In genomic region chr14:22390195-22390594, GRCh38 we compare ENCODE assay signal across 17 cellular contexts.
DNase-seq lines count a peak whose midpoint lies in the region; ATAC-seq and TF ChIP-seq lines count a peak whose summit lies in the region.
"Had no signal": no experiment of that assay in that cellular context is flagged by ENCODE, and none has a peak within 500 bp of the region (broad histone marks: within the 10 kb centered on the region; RNA-seq: fewer than 3 reads in every experiment).

No MANE protein-coding gene starts in this region.

- no peaks in the 10 kb centered on the region for H3K36me3 Mint-ChIP-seq in activated CD4-positive, alpha-beta memory T cell treated with anti-CD3 and anti-CD28 coated beads, Interleukin-2, amount 10 ng/mL, durations not matched to agents 7 days and 5 days (ENCODE audit: low read depth)
- H3K36me3 Mint-ChIP-seq in activated CD4-positive, alpha-beta memory T cell treated with anti-CD3 and anti-CD28 coated beads for 36 hours = no peaks in the 10 kb centered on the region
- no peaks in the 10 kb centered on the region for H3K36me3 Mint-ChIP-seq in stimulated activated memory B cell treated with anti-CD40 and anti-IgM and Interleukin-4, amounts not matched to agents 10 μg/mL and 1 μg/mL and 100 μg/mL, for 72 hours

- H4K20me1 ChIP-seq in OCI-LY7 (ENCODE audit: insufficient read depth, low read length) = no peaks in the 10 kb centered on the region

- no peaks in the 10 kb centered on the region for H3K9me3 ChIP-seq in OCI-LY7 (ENCODE audit: low read length)

- no peaks in the 10 kb centered on the region for H3K9me3 Mint-ChIP-seq in activated CD4-positive, alpha-beta memory T cell treated with anti-CD3 and anti-CD28 coated beads, Interleukin-2, amount 10 ng/mL, durations not matched to agents 7 days and 5 days
- no peaks in the 10 kb centered on the region for H3K9me3 Mint-ChIP-seq in activated CD4-positive, alpha-beta memory T cell treated with anti-CD3 and anti-CD28 coated beads for 36 hours
- H3K9me3 Mint-ChIP-seq in stimulated activated memory B cell treated with anti-CD40 and anti-IgM and Interleukin-4, amounts not matched to agents 10 μg/mL and 1 μg/mL and 100 μg/mL, for 72 hours = no peaks in the 10 kb centered on the region
- H3K9me3 Mint-ChIP-seq: HFFc6 had no signal

- TF ChIP-seq CTCF in OCI-LY7 (conservative IDR thresholded peaks at IDR 0.05; ENCODE audit: low read length) (no peak), epithelial cell of esophagus (IDR thresholded peaks at IDR 0.05; ENCODE audit: insufficient read depth, low read depth, low read length, missing control alignments) (no peak)

- H3K4me3 ChIP-seq in OCI-LY7 (ENCODE audit: low read depth, low read length, poor library complexity, severe bottlenecking) (no peak overlapping the region), epithelial cell of esophagus (ENCODE audit: low read length) (no peak overlapping the region)

- no peaks in the 10 kb centered on the region for H3K27me3 Mint-ChIP-seq in activated CD4-positive, alpha-beta memory T cell treated with anti-CD3 and anti-CD28 coated beads, Interleukin-2, amount 10 ng/mL, durations not matched to agents 7 days and 5 days
- no peaks in the 10 kb centered on the region for H3K27me3 Mint-ChIP-seq in activated CD4-positive, alpha-beta memory T cell treated with anti-CD3 and anti-CD28 coated beads for 36 hours
- no peaks in the 10 kb centered on the region for H3K27me3 Mint-ChIP-seq in stimulated activated memory B cell treated with anti-CD40 and anti-IgM and Interleukin-4, amounts not matched to agents 10 μg/mL and 1 μg/mL and 100 μg/mL, for 72 hours

- no peak for DNase-seq in activated CD4-positive, alpha-beta memory T cell treated with anti-CD3 and anti-CD28 coated beads, Interleukin-2, amount 10 ng/mL, durations not matched to agents 7 days and 5 days
- no peak for DNase-seq in activated CD4-positive, alpha-beta memory T cell treated with anti-CD3 and anti-CD28 coated beads for 36 hours
- no peak for DNase-seq in OCI-LY7 (ENCODE audit: low spot score)
- DNase-seq in epithelial cell of esophagus (ENCODE audit: low read depth) = peak; percentile 52
- no peak for DNase-seq in stimulated activated naive CD8-positive, alpha-beta T cell treated with anti-CD3 and anti-CD28 coated beads, Interleukin-15, Interleukin-2, amounts not matched to agents 100 U/mL and 50 U/mL, for 24 hours
- DNase-seq in stimulated activated CD4-positive, alpha-beta T cell treated with anti-CD3 and anti-CD28 coated beads, Interleukin-4, amount 100 ng/mL, for 1 hour = no peak
- DNase-seq: DMS153, HFFc6, KBM-7, NCI-H1417, NCI-H1930, NCI-H2171 treated with DMSO at 0.1 percent for 48 hours, NCI-H774 had no signal

- no TSS peak for BruUV-seq in OCI-LY7 (replicated peaks; lab: Mats Ljungman, UMichigan)

- no peaks in the 10 kb centered on the region for H3K9me2 ChIP-seq in OCI-LY7 (ENCODE audit: insufficient read depth, low read length)

- POLR2A ChIA-PET in activated CD4-positive, alpha-beta memory T cell treated with anti-CD3 and anti-CD28 coated beads, Interleukin-2, amount 10 ng/mL, durations not matched to agents 7 days and 5 days (lab: Charles Lee) = no interaction called here
- POLR2A ChIA-PET in activated CD4-positive, alpha-beta memory T cell treated with anti-CD3 and anti-CD28 coated beads for 36 hours (lab: Charles Lee) = no interaction called here
- POLR2A ChIA-PET in OCI-LY7 (lab: Charles Lee) = interaction anchor here (0.6 to 5.9 kb wide), 24 partner anchors 9 to 428 kb away, joined by 3 to 55 read pairs (median 4); no protein-coding TSS in a partner anchor

- peaks cover 89% of the 10 kb centered on the region for H3K4me1 ChIP-seq in OCI-LY7 (ENCODE audit: insufficient read depth, low read length, poor library complexity, severe bottlenecking)

- H3K4me2 ChIP-seq in OCI-LY7 (ENCODE audit: low read length) = no peak overlapping the region

- intact Hi-C loops in activated CD4-positive, alpha-beta memory T cell treated with anti-CD3 and anti-CD28 coated beads for 36 hours (cut with micrococcal nuclease) = no loop called here
- intact Hi-C loops in OCI-LY7 (cut with micrococcal nuclease; ENCODE audit: unreplicated experiment) = loop anchor here (5.0 kb wide), 1 partner anchor 482 kb away; the partner anchor contains the start of gene LRP10

- H3K27ac Mint-ChIP-seq in activated CD4-positive, alpha-beta memory T cell treated with anti-CD3 and anti-CD28 coated beads, Interleukin-2, amount 10 ng/mL, durations not matched to agents 7 days and 5 days = peak overlapping the region; percentile 21
- H3K27ac Mint-ChIP-seq in activated CD4-positive, alpha-beta memory T cell treated with anti-CD3 and anti-CD28 coated beads for 36 hours = no peak overlapping the region
- H3K27ac Mint-ChIP-seq in stimulated activated memory B cell treated with anti-CD40 and anti-IgM and Interleukin-4, amounts not matched to agents 10 μg/mL and 1 μg/mL and 100 μg/mL, for 72 hours = peak overlapping the region; percentile 82
- H3K27ac Mint-ChIP-seq: HFFc6 had no signal

- no peaks in the 10 kb centered on the region for H3K79me2 ChIP-seq in OCI-LY7 (ENCODE audit: insufficient read depth, low read depth, low read length)

- ATAC-seq in stimulated activated memory B cell treated with anti-CD40 and anti-IgM and Interleukin-4, amounts not matched to agents 10 μg/mL and 1 μg/mL and 100 μg/mL, for 72 hours = no peak
- no peak for ATAC-seq in GM19455 (IDR thresholded peaks at IDR 0.05; ENCODE audit: unreplicated experiment)
- no peak for ATAC-seq in stimulated activated naive CD8-positive, alpha-beta T cell treated with anti-CD3 and anti-CD28 coated beads, Interleukin-15, Interleukin-2, amounts not matched to agents 100 U/mL and 50 U/mL, for 24 hours

- no peak overlapping the region for H3K4me3 Mint-ChIP-seq in activated CD4-positive, alpha-beta memory T cell treated with anti-CD3 and anti-CD28 coated beads, Interleukin-2, amount 10 ng/mL, durations not matched to agents 7 days and 5 days
- no peak overlapping the region for H3K4me3 Mint-ChIP-seq in activated CD4-positive, alpha-beta memory T cell treated with anti-CD3 and anti-CD28 coated beads for 36 hours
- no peak overlapping the region for H3K4me3 Mint-ChIP-seq in stimulated activated memory B cell treated with anti-CD40 and anti-IgM and Interleukin-4, amounts not matched to agents 10 μg/mL and 1 μg/mL and 100 μg/mL, for 72 hours
- H3K4me3 Mint-ChIP-seq: HFFc6 had no signal

- no peaks in the 10 kb centered on the region for H3K4me1 Mint-ChIP-seq in activated CD4-positive, alpha-beta memory T cell treated with anti-CD3 and anti-CD28 coated beads, Interleukin-2, amount 10 ng/mL, durations not matched to agents 7 days and 5 days
- H3K4me1 Mint-ChIP-seq in activated CD4-positive, alpha-beta memory T cell treated with anti-CD3 and anti-CD28 coated beads for 36 hours (ENCODE audit: low read depth) = no peaks in the 10 kb centered on the region
- peaks cover 59% of the 10 kb centered on the region for H3K4me1 Mint-ChIP-seq in stimulated activated memory B cell treated with anti-CD40 and anti-IgM and Interleukin-4, amounts not matched to agents 10 μg/mL and 1 μg/mL and 100 μg/mL, for 72 hours

- no peak overlapping the region for H3K27ac ChIP-seq in OCI-LY7 (ENCODE audit: low read depth, low read length, poor library complexity, severe bottlenecking)
- H3K27ac ChIP-seq: C4-2B, HL-60 had no signal

- CTCF ChIA-PET in activated CD4-positive, alpha-beta memory T cell treated with anti-CD3 and anti-CD28 coated beads, Interleukin-2, amount 10 ng/mL, durations not matched to agents 7 days and 5 days (lab: Charles Lee) = no interaction called here
- CTCF ChIA-PET in activated CD4-positive, alpha-beta memory T cell treated with anti-CD3 and anti-CD28 coated beads for 36 hours (lab: Charles Lee) = no interaction called here
- CTCF ChIA-PET in OCI-LY7 (lab: Charles Lee; ENCODE audit: unreplicated experiment) = interaction anchor here (0.6 to 5.0 kb wide), 21 partner anchors 15 to 199 kb away, joined by 3 to 80 read pairs (median 4); no protein-coding TSS in a partner anchor

- H2AFZ ChIP-seq in OCI-LY7 (ENCODE audit: low read length) = peak overlapping the region; percentile 73

- no peaks in the 10 kb centered on the region for H3K36me3 ChIP-seq in OCI-LY7 (ENCODE audit: insufficient read depth, low read length)
